Comparison of ENCODE assay signal across 16 cellular contexts in genomic region chr18:26723986-26724385, GRCh38.
A peak's percentile ranks its signal among the peaks of the same experiment; 100 is the strongest.
DNase-seq lines count a peak whose midpoint lies in the region; TF ChIP-seq lines count a peak whose summit lies in the region.
"Had no signal": no experiment of that assay in that cellular context is flagged by ENCODE, and none has a peak within 500 bp of the region (broad histone marks: within the 10 kb centered on the region; RNA-seq: fewer than 3 reads in every experiment).

No MANE protein-coding gene starts in this region.

- H3K27ac ChIP-seq in KOPT-K1 (ENCODE audit: low read depth, low read length, poor library complexity, severe bottlenecking) (peak overlapping the region; percentile 6), SJSA1 (peak overlapping the region; percentile 15), ascending aorta (no peak overlapping the region)

- H3K36me3 ChIP-seq in KOPT-K1 (ENCODE audit: insufficient read depth, low read length): no peaks in the 10 kb centered on the region
- H3K36me3 ChIP-seq in SJSA1: no peaks in the 10 kb centered on the region
- H3K36me3 ChIP-seq in ascending aorta: no peaks in the 10 kb centered on the region

- intact Hi-C loops in ascending aorta (cut with DNase I): no loop called here

- no peak for TF ChIP-seq CTCF in epithelial cell of esophagus (IDR thresholded peaks at IDR 0.05; ENCODE audit: insufficient read depth, low read depth, low read length, missing control alignments)
- no peak for TF ChIP-seq CTCF in ascending aorta (IDR thresholded peaks at IDR 0.05)

- H3K4me1 ChIP-seq in SJSA1 (replicated peaks) (peaks cover 18% of the 10 kb centered on the region), ascending aorta (no peaks in the 10 kb centered on the region)

- H3K9me3 ChIP-seq in KOPT-K1 (ENCODE audit: insufficient read depth, low read length, poor library complexity, severe bottlenecking) (no peaks in the 10 kb centered on the region), SJSA1 (replicated peaks) (no peaks in the 10 kb centered on the region), ascending aorta (no peaks in the 10 kb centered on the region)

- H3K27me3 ChIP-seq in SJSA1 (replicated peaks) (no peaks in the 10 kb centered on the region), ascending aorta (no peaks in the 10 kb centered on the region)

- DNase-seq in AML-193 (lab: John Stamatoyannopoulos, UW) (peak; percentile 12 to 38), SJSA1 (ENCODE audit: low read depth in 1 of 2, low spot score in 2 of 2) (no peak), epithelial cell of esophagus (ENCODE audit: low read depth) (peak; percentile 64), UCSD-AML1 (lab: John Stamatoyannopoulos, UW; ENCODE audit: unreplicated experiment) (no peak), NCI-H1930 (lab: John Stamatoyannopoulos, UW) (no peak), ascending aorta (ENCODE audit: low spot score in 2 of 2) (no peak), inferior parietal cortex (ENCODE audit: extremely low spot score) (no peak)
- DNase-seq: C1 segment of cervical spinal cord, GF-D8, Karpas-422, MM.1S, NCI-H1436, NCI-H2081, NCI-H748 treated with DMSO at 0.1 percent for 48 hours, Right ventricle myocardium superior had no signal

- H3K4me3 ChIP-seq in SJSA1 (no peak overlapping the region), epithelial cell of esophagus (ENCODE audit: low read length) (no peak overlapping the region), ascending aorta (no peak overlapping the region)

Comparison
In these comparisons a context has a peak if more than half of its experiments do, and no peak if none do; other contexts are left out.
1. DNase-seq: peak in AML-193 (2 of 2) and epithelial cell of esophagus (single experiment); none in SJSA1 (0 of 2), UCSD-AML1 (single experiment), NCI-H1930 (0 of 2), ascending aorta (0 of 2) and inferior parietal cortex (single experiment).
2. H3K27ac ChIP-seq: peak in KOPT-K1 (single experiment) and SJSA1 (single experiment); none in ascending aorta (0 of 2).